Comparison of ENCODE assay signal across 16 cellular contexts in the genomic region with DNA sequence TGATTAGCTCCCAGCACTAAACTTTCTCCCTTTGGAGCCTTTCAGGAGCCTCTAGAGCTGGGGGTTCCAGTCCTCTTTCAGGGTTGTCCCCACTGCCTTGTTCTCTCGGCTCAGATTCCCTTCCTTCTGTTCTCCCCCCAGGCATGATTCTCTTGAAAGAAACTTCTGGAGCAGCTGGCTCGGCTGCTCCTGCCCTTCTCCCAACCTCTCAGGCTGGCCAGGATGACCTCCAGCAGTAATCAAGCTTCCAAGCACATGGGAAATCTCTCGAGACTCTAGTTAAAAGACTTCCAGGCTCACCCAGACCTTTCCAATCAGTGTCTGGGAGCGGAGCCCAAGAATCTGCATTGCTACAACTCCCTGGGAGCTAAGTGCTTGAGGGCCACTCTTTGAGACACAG.
"Had no signal": no experiment of that assay in that cellular context is flagged by ENCODE, and none has a peak within 500 bp of the region (broad histone marks: within the 10 kb centered on the region; RNA-seq: fewer than 3 reads in every experiment).

No MANE protein-coding gene starts in this region.

- H3K27me3 Mint-ChIP-seq: memory B cell had no signal

- H3K4me3 Mint-ChIP-seq: activated CD8-positive, alpha-beta T cell treated with anti-CD3 and anti-CD28 coated beads, Interleukin-2, amount 10 ng/mL, durations not matched to agents 7 days and 5 days; activated naive CD4-positive, alpha-beta T cell treated with anti-CD3 and anti-CD28 coated beads for 36 hours; memory B cell; stimulated activated effector memory CD8-positive, alpha-beta T cell treated with anti-CD3 and anti-CD28 coated beads, Interleukin-12 subunit alpha, Interleukin-12 subunit beta, amount 100 ng/mL, for 72 hours; WTC11 had no signal

- H3K36me3 Mint-ChIP-seq: stimulated activated effector memory CD8-positive, alpha-beta T cell treated with anti-CD3 and anti-CD28 coated beads, Interleukin-12 subunit alpha, Interleukin-12 subunit beta, amount 100 ng/mL, for 72 hours; WTC11 had no signal

- H3K27ac ChIP-seq: esophagus muscularis mucosa, ovary, thyroid gland had no signal

- H3K36me3 ChIP-seq: esophagus muscularis mucosa, ovary, thyroid gland had no signal

- H3K4me3 ChIP-seq: esophagus muscularis mucosa, ovary, thyroid gland had no signal

- H3K27ac Mint-ChIP-seq: activated CD8-positive, alpha-beta T cell treated with anti-CD3 and anti-CD28 coated beads, Interleukin-2, amount 10 ng/mL, durations not matched to agents 7 days and 5 days; activated naive CD4-positive, alpha-beta T cell treated with anti-CD3 and anti-CD28 coated beads for 36 hours; memory B cell; stimulated activated effector memory CD8-positive, alpha-beta T cell treated with anti-CD3 and anti-CD28 coated beads, Interleukin-12 subunit alpha, Interleukin-12 subunit beta, amount 100 ng/mL, for 72 hours; WTC11 had no signal

- H3K9me3 ChIP-seq: esophagus muscularis mucosa, ovary, thyroid gland had no signal

- ATAC-seq: activated CD8-positive, alpha-beta T cell treated with anti-CD3 and anti-CD28 coated beads, Interleukin-2, amount 10 ng/mL, durations not matched to agents 7 days and 5 days; left ventricle myocardium superior; stimulated activated effector memory CD8-positive, alpha-beta T cell treated with anti-CD3 and anti-CD28 coated beads, Interleukin-12 subunit alpha, Interleukin-12 subunit beta, amount 100 ng/mL, for 72 hours; WTC11 had no signal

- H3K27me3 ChIP-seq: ovary, thyroid gland had no signal

- DNase-seq: activated CD4-positive, alpha-beta T cell treated with anti-CD3 and anti-CD28 coated beads for 4 hours; activated CD8-positive, alpha-beta memory T cell treated with anti-CD3 and anti-CD28 coated beads, Interleukin-2, amount 50 U/mL, for 4 hours; activated CD8-positive, alpha-beta T cell treated with anti-CD3 and anti-CD28 coated beads, Interleukin-2, amount 10 ng/mL, durations not matched to agents 7 days and 5 days; activated naive CD4-positive, alpha-beta T cell treated with anti-CD3 and anti-CD28 coated beads for 36 hours; hypothalamus; kidney glomerular epithelial cell; left ventricle myocardium superior; ovary; stimulated activated CD4-positive, alpha-beta T cell treated with anti-CD3 and anti-CD28 coated beads, Interleukin-12 subunit alpha, Interleukin-12 subunit beta, amount 100 ng/mL, for 4 hours; stimulated activated CD4-positive, alpha-beta T cell treated with anti-CD3 and anti-CD28 coated beads, Interleukin-2, amount 100 ng/mL, for 24 hours; T-helper 2 cell; thyroid gland had no signal

- H3K9me3 Mint-ChIP-seq: activated naive CD4-positive, alpha-beta T cell treated with anti-CD3 and anti-CD28 coated beads for 36 hours; memory B cell; stimulated activated effector memory CD8-positive, alpha-beta T cell treated with anti-CD3 and anti-CD28 coated beads, Interleukin-12 subunit alpha, Interleukin-12 subunit beta, amount 100 ng/mL, for 72 hours; WTC11 had no signal
